16 cellular contexts compared by ENCODE assay signal in the genomic region with DNA sequence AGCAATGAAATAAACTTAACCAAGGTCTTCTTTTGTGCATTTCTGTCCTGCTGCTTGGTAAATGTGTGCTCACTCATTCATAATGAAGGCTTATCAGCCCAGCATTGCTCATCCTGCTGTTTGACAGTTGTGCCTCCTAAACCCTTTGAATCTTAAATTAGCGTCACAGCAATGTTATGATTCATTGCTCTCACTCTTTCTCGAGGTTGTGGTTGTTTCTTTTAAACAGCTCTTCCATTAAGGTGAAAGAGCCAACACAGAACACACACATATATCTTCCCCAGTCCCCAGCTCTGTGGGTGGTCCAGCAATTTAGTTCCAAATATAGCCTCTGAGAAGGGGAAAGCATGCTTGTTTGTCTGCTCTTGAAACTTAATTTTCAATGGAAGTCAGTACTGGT.
DNase-seq lines count a peak whose midpoint lies in the region; ATAC-seq, FAIRE-seq and TF ChIP-seq lines count a peak whose summit lies in the region.
"Had no signal": no experiment of that assay in that cellular context is flagged by ENCODE, and none has a peak within 500 bp of the region (broad histone marks: within the 10 kb centered on the region; RNA-seq: fewer than 3 reads in every experiment).

No MANE protein-coding gene starts in this region.

- ATAC-seq in HG03565 (IDR thresholded peaks at IDR 0.05; ENCODE audit: unreplicated experiment): peak; percentile 58

- H3K27me3 ChIP-seq in brain microvascular endothelial cell (replicated peaks): no peaks in the 10 kb centered on the region
- H3K27me3 ChIP-seq: testis had no signal

- no peak overlapping the region for H3K27ac ChIP-seq in brain microvascular endothelial cell
- H3K27ac ChIP-seq in kidney (ENCODE audit: low read depth in 2 of 2, low read length in 2 of 2): no peak overlapping the region
- H3K27ac ChIP-seq: epithelial cell of prostate, testis had no signal

- intact Hi-C loops in kidney (cut with DNase I): no loop called here

- in situ Hi-C loops in brain microvascular endothelial cell (cut with HindIII; ENCODE audit: low pct_ligation_motif_present, low sequenced_read_pairs): no loop called here

- TF ChIP-seq CTCF in brain microvascular endothelial cell (IDR thresholded peaks at IDR 0.05; ENCODE audit: low read depth, low read length, missing control alignments): no peak
- no peak for TF ChIP-seq CTCF in kidney (IDR thresholded peaks at IDR 0.05; ENCODE audit: borderline replicate concordance, extremely low read depth, insufficient read depth)

- no peaks in the 10 kb centered on the region for H3K36me3 ChIP-seq in brain microvascular endothelial cell (replicated peaks)
- no peaks in the 10 kb centered on the region for H3K36me3 ChIP-seq in kidney (ENCODE audit: control insufficient read depth in 1 of 2, insufficient read depth in 2 of 2, low read length in 2 of 2)

- H3K9me3 ChIP-seq in kidney (ENCODE audit: control insufficient read depth in 1 of 2, low read length in 2 of 2): no peaks in the 10 kb centered on the region
- H3K9me3 ChIP-seq: testis had no signal

- no peak overlapping the region for H3K9ac ChIP-seq in kidney (ENCODE audit: low read length in 2 of 2)

- FAIRE-seq in kidney (lab: Jason Lieb, UNC): no peak
- FAIRE-seq: islet of Langerhans had no signal

- DNase-seq in ELR (ENCODE audit: low read depth) (peak; percentile 73), brain microvascular endothelial cell (peak; percentile 64), renal cortical epithelial cell (ENCODE audit: low read depth) (peak; percentile 63), NCI-H1092 treated with DMSO at 0.1 percent for 48 hours (lab: John Stamatoyannopoulos, UW) (no peak), mucosa of gallbladder (ENCODE audit: low spot score) (no peak), kidney (no peak)
- DNase-seq: activated CD8-positive, alpha-beta memory T cell treated with anti-CD3 and anti-CD28 coated beads for 24 hours; anterior cingulate cortex; DMS153; MM.1S; NCI-H82; stimulated activated CD4-positive, alpha-beta T cell treated with anti-CD3 and anti-CD28 coated beads, Interleukin-4, amount 100 ng/mL, for 4 hours; testis had no signal

- H3K4me3 ChIP-seq in brain microvascular endothelial cell (ENCODE audit: low read depth, low read length): no peak overlapping the region
- no peak overlapping the region for H3K4me3 ChIP-seq in kidney (ENCODE audit: low read length in 2 of 2)
- H3K4me3 ChIP-seq: testis had no signal

- H3K4me1 ChIP-seq in kidney (ENCODE audit: control insufficient read depth in 1 of 2, insufficient read depth in 1 of 2, low read depth in 1 of 2, low read length in 2 of 2): no peaks in the 10 kb centered on the region
- H3K4me1 ChIP-seq: testis had no signal

Comparison
In these comparisons a context has a peak if more than half of its experiments do, and no peak if none do; other contexts are left out.
1. DNase-seq: peak in ELR (single experiment), brain microvascular endothelial cell (single experiment) and renal cortical epithelial cell (single experiment); none in NCI-H1092 treated with DMSO at 0.1 percent for 48 hours (single experiment), mucosa of gallbladder (single experiment) and kidney (single experiment).